ENCODE assay signal across 8 cellular contexts in genomic region chr1:77683142-77683835, GRCh38. TPM values are rescaled to one million over a fixed set of nuclear protein-coding genes. Genes with fewer than 3 reads are reported as not detected.
DNase-seq lines count a peak whose midpoint lies in the region; ATAC-seq, FAIRE-seq and TF ChIP-seq lines count a peak whose summit lies in the region.

No MANE protein-coding gene starts in this region.

- H3K9ac ChIP-seq in SU-DHL-6 (ENCODE audit: low read length) (peak overlapping the region; percentile 92), adipocyte (ENCODE audit: low read length) (peak overlapping the region; percentile 92)

- ATAC-seq in HG02798 (IDR thresholded peaks at IDR 0.05; ENCODE audit: poor library complexity, unreplicated experiment) (peak; percentile 85), heart right ventricle (peak; percentile 86 to 93 (median 90)), upper lobe of right lung (peak; percentile 96)

- intact Hi-C loops in heart right ventricle (cut with DNase I) = loop anchor here in 4 of 10 donors (2.0 to 10.0 kb wide), 7 partner anchors 88 to 538 kb away; partner anchors contain the start of gene PIGK (in 2 of the 4)
- intact Hi-C loops in posterior vena cava (cut with DNase I) = loop anchor here in 1 of 2 donors (10.0 kb wide), 1 partner anchor 1518 kb away; no protein-coding TSS in a partner anchor
- intact Hi-C loops in upper lobe of right lung (cut with DNase I) = no loop called here

- H3K9me3 ChIP-seq in SU-DHL-6 (ENCODE audit: insufficient read depth, low read length) (no peaks in the 10 kb centered on the region), adipocyte (ENCODE audit: control insufficient read depth, low read length) (no peaks in the 10 kb centered on the region), heart right ventricle (no peaks in the 10 kb centered on the region), upper lobe of right lung (no peaks in the 10 kb centered on the region)

- H3K36me3 ChIP-seq in SU-DHL-6 (ENCODE audit: low read length) (peaks cover 5% of the 10 kb centered on the region; the same call in 1 of the 2 replicates), adipocyte (ENCODE audit: control insufficient read depth, insufficient read depth, low read length, severe bottlenecking) (peaks cover 5% of the 10 kb centered on the region), heart right ventricle (no peaks in the 10 kb centered on the region), upper lobe of right lung (no peaks in the 10 kb centered on the region)

- peaks cover 47% of the 10 kb centered on the region for H3K79me2 ChIP-seq in SU-DHL-6 (ENCODE audit: insufficient read depth, low read length)

- no peak for FAIRE-seq in GM12891 (lab: Jason Lieb, UNC)

- TF ChIP-seq POLR2A in GM12891 (IDR thresholded peaks at IDR 0.05; ENCODE audit: low read depth, low read length) = no peak

- H3K27me3 ChIP-seq in SU-DHL-6 (ENCODE audit: low read length) (no peaks in the 10 kb centered on the region), adipocyte (replicated peaks; ENCODE audit: control insufficient read depth, insufficient read depth, low read length) (no peaks in the 10 kb centered on the region), heart right ventricle (no peaks in the 10 kb centered on the region), upper lobe of right lung (no peaks in the 10 kb centered on the region)

- peak overlapping the region; percentile 97 for H3K4me2 ChIP-seq in SU-DHL-6 (ENCODE audit: low read depth, low read length, poor library complexity, severe bottlenecking)

- H3K4me3 ChIP-seq in SU-DHL-6 (ENCODE audit: insufficient read depth, low read length, poor library complexity, severe bottlenecking) = peak overlapping the region; percentile 91
- H3K4me3 ChIP-seq in adipocyte (ENCODE audit: low read length) = peak overlapping the region; percentile 95
- peak overlapping the region; percentile 56 to 85 (median 76) for H3K4me3 ChIP-seq in heart right ventricle
- H3K4me3 ChIP-seq in upper lobe of right lung = peak overlapping the region; percentile 84

- H2AFZ ChIP-seq in SU-DHL-6 (ENCODE audit: low read depth, low read length, severe bottlenecking) = peak overlapping the region; percentile 93

- DNase-seq in GM12891 (ENCODE audit: insufficient read length, low spot score) = peak; percentile 79
- DNase-seq in NCI-H1417 (lab: John Stamatoyannopoulos, UW) = peak; percentile 85 to 96 (median 95)
- peak; percentile 93 for DNase-seq in adipocyte (ENCODE audit: low read depth)
- DNase-seq in heart right ventricle = peak; percentile 92 to 94
- peak; percentile 97 for DNase-seq in posterior vena cava (ENCODE audit: low spot score)
- DNase-seq in upper lobe of right lung = peak; percentile 97

- H3K4me1 ChIP-seq in adipocyte (ENCODE audit: control insufficient read depth, insufficient read depth, low read length) (peaks cover 57% of the 10 kb centered on the region), heart right ventricle (peaks cover 0 to 56% (median 46%) of the 10 kb centered on the region in 9 donors), upper lobe of right lung (peaks cover 32% of the 10 kb centered on the region)

- TF ChIP-seq CTCF in SU-DHL-6 (IDR thresholded peaks at IDR 0.05; ENCODE audit: insufficient read depth, low read length, poor library complexity, severe bottlenecking) = peak; percentile 74
- TF ChIP-seq CTCF in heart right ventricle (IDR thresholded peaks at IDR 0.05) = peak; percentile 85 to 98 (median 95)
- peak; percentile 93 for TF ChIP-seq CTCF in upper lobe of right lung (IDR thresholded peaks at IDR 0.05)

- 0 to 1% methylated on average over 57 to 64 of the region's 64 CpGs for WGBS in heart right ventricle, 2 donors

- H3K27ac ChIP-seq in SU-DHL-6 (ENCODE audit: low read depth, low read length) (peak overlapping the region; percentile 90), heart right ventricle (peak overlapping the region; percentile 71 to 97 (median 93)), upper lobe of right lung (peak overlapping the region; percentile 95)

- H4K20me1 ChIP-seq in SU-DHL-6 (ENCODE audit: low read depth, low read length) = peaks cover 24% of the 10 kb centered on the region

- peaks cover 32% of the 10 kb centered on the region for H3F3A ChIP-seq in SU-DHL-6 (ENCODE audit: insufficient read depth)

- no peaks in the 10 kb centered on the region for H3K9me2 ChIP-seq in SU-DHL-6 (replicated peaks; ENCODE audit: insufficient read depth, low read length)

TF ChIP-seq in GM12891, 5 proteins besides CTCF, POLR2A, EP300 and RAD21:
- TF ChIP-seq TAF1 (IDR thresholded peaks at IDR 0.05; ENCODE audit: low read depth, low read length) (no peak), SPI1 (IDR thresholded peaks at IDR 0.05; ENCODE audit: low read depth, low read length) (no peak), POU2F2 (IDR thresholded peaks at IDR 0.05; ENCODE audit: low read depth, low read length) (no peak), PAX5 (IDR thresholded peaks at IDR 0.05; ENCODE audit: insufficient read depth, low read length, severe bottlenecking) (no peak), POLR2AphosphoS5 (IDR thresholded peaks at IDR 0.05; ENCODE audit: low read depth, low read length) (peak; percentile 22; the same call in 1 of the 2 replicates)
TF ChIP-seq in GM12891: peak in this region for 1.

RNA-seq across cellular contexts. Expression of gene ZZZ3, which starts 0.8 kb away (rescaled TPM):
- 8.3 TPM for polyA plus RNA-seq in GM12891 (2012; ENCODE audit: low read depth, missing spikeins)
- total RNA-seq in heart right ventricle = 10 to 100 TPM; 26.8 to 39.3 (median 33.5) TPM
- polyA plus RNA-seq in heart right ventricle = 10 to 100 TPM in 1 of 2 donors, 1 to 10 TPM in 1; 6.5 to 13.1 TPM
- total RNA-seq in posterior vena cava = 10 to 100 TPM; 39.0 to 42.3 TPM
- 39.3 TPM for total RNA-seq in upper lobe of right lung

Comparison
In these comparisons a context has a peak if more than half of its experiments do, and no peak if none do; other contexts are left out.
1. Peak in every context shown above with its lines: DNase-seq, ATAC-seq, H3K4me3 ChIP-seq and H3K27ac ChIP-seq.